Comparison of ENCODE assay signal across 8 cellular contexts in genomic region chr14:70907996-70908917, GRCh38. TPM values are rescaled to one million over a fixed set of nuclear protein-coding genes. Genes with fewer than 3 reads are reported as not detected.
DNase-seq lines count a peak whose midpoint lies in the region; ATAC-seq and FAIRE-seq lines count a peak whose summit lies in the region.

No MANE protein-coding gene starts in this region.

- H3K27me3 ChIP-seq in small intestine (ENCODE audit: control insufficient read depth in 2 of 2, insufficient read depth in 2 of 2, low read length in 2 of 2), result no peaks in the 10 kb centered on the region

- H3K4me1 ChIP-seq in small intestine (ENCODE audit: control insufficient read depth in 2 of 2, insufficient read depth in 1 of 2, low read depth in 1 of 2, low read length in 1 of 2), result peaks cover 3 to 5% of the 10 kb centered on the region in 2 donors

- no peaks in the 10 kb centered on the region for H3K27me3 Mint-ChIP-seq in central memory CD8-positive, alpha-beta T cell

- H3K27ac ChIP-seq in KOPT-K1 (ENCODE audit: low read depth, low read length, poor library complexity, severe bottlenecking) (peak overlapping the region; percentile 71), small intestine (ENCODE audit: low read depth in 1 of 2, low read length in 1 of 2) (peak overlapping the region; percentile 91 to 98)

- peak overlapping the region; percentile 66 to 92 for H3K4me3 ChIP-seq in small intestine (ENCODE audit: low read depth in 1 of 2, low read length in 2 of 2)

- H3K9me3 ChIP-seq in KOPT-K1 (ENCODE audit: insufficient read depth, low read length, poor library complexity, severe bottlenecking) (no peaks in the 10 kb centered on the region), small intestine (ENCODE audit: control insufficient read depth, low read depth) (no peaks in the 10 kb centered on the region)

- H3K9me3 Mint-ChIP-seq in central memory CD8-positive, alpha-beta T cell, result no peaks in the 10 kb centered on the region

- no peaks in the 10 kb centered on the region for H3K36me3 ChIP-seq in KOPT-K1 (ENCODE audit: insufficient read depth, low read length)
- H3K36me3 ChIP-seq in small intestine (ENCODE audit: control insufficient read depth in 2 of 2, insufficient read depth in 2 of 2, low read length in 2 of 2), result no peaks in the 10 kb centered on the region

- WGBS in small intestine, 3 donors, result 0 to 1% (median 1%) methylated on average over 64 to 85 of the region's 85 CpGs

- peaks cover 53% of the 10 kb centered on the region for H3K4me1 Mint-ChIP-seq in central memory CD8-positive, alpha-beta T cell

- peak; percentile 66 for DNase-seq in GM03348 (ENCODE audit: low spot score)
- peak; percentile 40 for DNase-seq in activated CD4-positive, CD25-positive, alpha-beta regulatory T cell treated with anti-CD3 and anti-CD28 coated beads, Interleukin-2, amount 50 U/mL, for 16 hours (ENCODE audit: low read depth, low spot score)
- peak; percentile 22 to 35 for DNase-seq in central memory CD8-positive, alpha-beta T cell (ENCODE audit: low spot score in 2 of 2)
- DNase-seq in inferior parietal cortex (ENCODE audit: extremely low spot score), result peak; percentile 27
- peak; percentile 46 for DNase-seq in small intestine
- DNase-seq in mesenteric fat pad (ENCODE audit: low spot score), result no peak

- ATAC-seq in GM21825 (IDR thresholded peaks at IDR 0.05; ENCODE audit: unreplicated experiment), result peak; percentile 22
- ATAC-seq in central memory CD8-positive, alpha-beta T cell (replicated peaks; ENCODE audit: extremely low read depth, poor library complexity, severe bottlenecking), result peak; percentile 22

- H3K36me3 Mint-ChIP-seq in central memory CD8-positive, alpha-beta T cell (ENCODE audit: insufficient read depth), result peaks cover 17% of the 10 kb centered on the region

- peak overlapping the region; percentile 93 for H3K4me3 Mint-ChIP-seq in central memory CD8-positive, alpha-beta T cell

- no peak for FAIRE-seq in small intestine (lab: Jason Lieb, UNC)

- H3K27ac Mint-ChIP-seq in central memory CD8-positive, alpha-beta T cell (ENCODE audit: low read depth), result peak overlapping the region; percentile 91

RNA-seq across cellular contexts. Expression of gene PCNX1, which starts 1.0 kb away (rescaled TPM):
- polyA plus RNA-seq in small intestine, result 1 to 10 TPM; 4.7 to 7.9 (median 5.1) TPM
- total RNA-seq in mesenteric fat pad, result 89.0 TPM
